Comparison of ENCODE assay signal across 1 cellular context in genomic region chr9:37747271-37747753, GRCh38.
TF ChIP-seq lines count a peak whose summit lies in the region.

No MANE protein-coding gene starts in this region.

TF ChIP-seq in K562, 482 proteins besides CTCF, POLR2A, EP300 and RAD21 (continued from another document and continues in another):
- TF ChIP-seq ZNF318 (IDR thresholded peaks at IDR 0.05; ENCODE audit: borderline replicate concordance in 1 of 2, low read depth in 1 of 2) = no peak
- no peak for TF ChIP-seq POLR2AphosphoS2 (IDR thresholded peaks at IDR 0.05; ENCODE audit: low read length)
- TF ChIP-seq GATAD2B (IDR thresholded peaks at IDR 0.05; ENCODE audit: borderline replicate concordance) = no peak
- TF ChIP-seq CEBPZ (IDR thresholded peaks at IDR 0.05; ENCODE audit: borderline replicate concordance, low read depth, low read length) = no peak
- no peak for TF ChIP-seq ZNF695 (CRISPR knock-in tag; IDR thresholded peaks at IDR 0.05)
- no peak for TF ChIP-seq ZNF592 (IDR thresholded peaks at IDR 0.05)
- no peak for TF ChIP-seq SMARCA5 (IDR thresholded peaks at IDR 0.05)
- no peak for TF ChIP-seq STAT5B (CRISPR knock-in tag; IDR thresholded peaks at IDR 0.05)
- TF ChIP-seq TAF9B (IDR thresholded peaks at IDR 0.05; ENCODE audit: partially characterized antibody) = no peak
- no peak for TF ChIP-seq ZBTB5 (IDR thresholded peaks at IDR 0.05)
- TF ChIP-seq E2F6 (IDR thresholded peaks at IDR 0.05; ENCODE audit: borderline replicate concordance in 1 of 2, extremely low read depth in 1 of 2, insufficient read depth in 1 of 2, insufficient read length in 1 of 2, low read depth in 1 of 2, low read length in 1 of 2, poor library complexity in 1 of 2, severe bottlenecking in 1 of 2) = peak in 1 of 2 experiments; percentile 51
- peak; percentile 94; the same call in 1 of the 2 replicates for TF ChIP-seq ARID3A (IDR thresholded peaks at IDR 0.05; ENCODE audit: borderline replicate concordance, low read depth, low read length)
- no peak for TF ChIP-seq GTF2F1 (IDR thresholded peaks at IDR 0.05; ENCODE audit: low read depth, low read length)
- TF ChIP-seq FOS (IDR thresholded peaks at IDR 0.05; ENCODE audit: extremely low read depth, insufficient read length) = no peak
- TF ChIP-seq STAT5A (IDR thresholded peaks at IDR 0.05; ENCODE audit: borderline replicate concordance, low read length) = no peak
- no peak for TF ChIP-seq TEAD4 (IDR thresholded peaks at IDR 0.05; ENCODE audit: low read length)
- TF ChIP-seq TEAD4 (CRISPR knock-in tag; IDR thresholded peaks at IDR 0.05; ENCODE audit: borderline replicate concordance) = no peak
- no peak for TF ChIP-seq SRSF1 (IDR thresholded peaks at IDR 0.05; ENCODE audit: low read depth, low read length)
- TF ChIP-seq CREM (IDR thresholded peaks at IDR 0.05; ENCODE audit: low read depth) = no peak
- TF ChIP-seq CBX3 (IDR thresholded peaks at IDR 0.05; ENCODE audit: borderline replicate concordance in 1 of 2, low read length in 2 of 2) = 0 out of 3 replicates have a peak, but pooled peaks of 1 of the 2 experiments have one; percentile 16
- TF ChIP-seq NFIC (IDR thresholded peaks at IDR 0.05) = no peak
- TF ChIP-seq ELF2 (CRISPR knock-in tag; IDR thresholded peaks at IDR 0.05) = no peak
- TF ChIP-seq YY1 (IDR thresholded peaks at IDR 0.05; ENCODE audit: borderline replicate concordance in 1 of 3, control insufficient read depth in 1 of 3, extremely low read depth in 1 of 3, insufficient read depth in 3 of 3, insufficient read length in 1 of 3, insufficient replicate concordance in 2 of 3, low read depth in 1 of 3, low read length in 2 of 3) = no peak
- no peak for TF ChIP-seq KAT8 (IDR thresholded peaks at IDR 0.05; ENCODE audit: low read depth)
- no peak for TF ChIP-seq ZBTB1 (CRISPR knock-in tag; IDR thresholded peaks at IDR 0.05; ENCODE audit: borderline replicate concordance, low read depth)
- TF ChIP-seq SMAD4 (CRISPR knock-in tag; conservative IDR thresholded peaks at IDR 0.05) = no peak
- peak; percentile 2 to 12; a peak in 1 of 4 replicates for TF ChIP-seq RCOR1 (IDR thresholded peaks at IDR 0.05; ENCODE audit: borderline replicate concordance in 1 of 2, low read depth in 2 of 2, low read length in 2 of 2)
- TF ChIP-seq MAFG (tag; conservative IDR thresholded peaks at IDR 0.05) = no peak
- TF ChIP-seq XRCC5 (IDR thresholded peaks at IDR 0.05; ENCODE audit: low read depth, low read length) = 0 out of 2 replicates have a peak, but pooled peaks have one; percentile 49
- no peak for TF ChIP-seq MBD2 (IDR thresholded peaks at IDR 0.05; ENCODE audit: borderline replicate concordance, low read depth)
- no peak for TF ChIP-seq FOXJ2 (tag; IDR thresholded peaks at IDR 0.05)
- no peak for TF ChIP-seq ZNF354B (CRISPR knock-in tag; IDR thresholded peaks at IDR 0.05)
